ENCODE assay signal across 8 cellular contexts in the genomic region with DNA sequence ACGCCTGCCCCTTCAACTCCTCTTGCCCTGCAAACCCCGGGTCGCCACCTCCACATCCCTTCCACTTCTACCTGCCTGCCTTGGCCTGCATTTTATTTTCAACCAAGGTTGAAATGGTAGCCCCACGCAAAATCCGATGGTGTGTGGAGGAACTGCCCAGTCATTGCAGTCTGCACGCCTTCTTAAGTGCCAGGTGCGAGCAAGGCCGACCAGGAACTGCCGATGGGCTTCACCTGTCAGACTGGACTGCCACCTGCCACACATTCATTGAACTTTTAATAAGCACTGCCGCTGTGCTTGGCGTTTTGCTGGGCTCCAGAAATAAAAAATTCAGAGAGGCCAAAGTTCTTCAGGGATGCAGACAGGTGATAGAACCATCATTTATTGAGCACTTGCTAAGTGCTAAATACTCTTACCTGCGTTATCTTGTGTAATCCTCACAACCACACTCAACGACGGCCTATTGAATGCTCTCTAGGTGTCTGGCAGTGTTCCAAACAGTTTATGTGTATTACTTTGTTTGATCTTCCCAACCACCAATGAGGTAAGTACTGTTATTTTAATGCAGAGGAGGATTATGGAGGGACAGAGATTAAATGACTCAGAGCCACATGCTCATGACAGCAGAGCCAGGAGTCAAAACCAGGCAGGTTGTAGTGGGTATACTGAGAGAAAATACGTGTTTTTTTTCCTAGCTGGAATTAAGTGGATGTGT. TPM values are rescaled to one million over a fixed set of nuclear protein-coding genes. Genes with fewer than 3 reads are reported as not detected.
DNase-seq lines count a peak whose midpoint lies in the region; ATAC-seq and TF ChIP-seq lines count a peak whose summit lies in the region.

No MANE protein-coding gene starts in this region.

- no peak overlapping the region for H2BK5ac ChIP-seq in trophoblast cell (ENCODE audit: low read depth, low read length, poor library complexity)

- intact Hi-C loops in esophagus squamous epithelium (cut with DNase I), result no loop called here

- peak; percentile 31 for ATAC-seq in activated CD8-positive, alpha-beta T cell treated with anti-CD3 and anti-CD28 coated beads, Interleukin-2, amount 10 ng/mL, durations not matched to agents 7 days and 5 days
- ATAC-seq in HG03460 (IDR thresholded peaks at IDR 0.05; ENCODE audit: unreplicated experiment), result no peak

- H3K9me3 ChIP-seq in BE2C (no peaks in the 10 kb centered on the region), esophagus squamous epithelium (no peaks in the 10 kb centered on the region), trophoblast cell (ENCODE audit: insufficient read depth, low read depth, low read length) (no peaks in the 10 kb centered on the region)

- no peaks in the 10 kb centered on the region for H3K27me3 ChIP-seq in BE2C
- no peaks in the 10 kb centered on the region for H3K27me3 ChIP-seq in esophagus squamous epithelium
- H3K27me3 ChIP-seq in trophoblast cell (ENCODE audit: insufficient read depth, low read length), result peaks cover 2% of the 10 kb centered on the region

- peaks cover 18% of the 10 kb centered on the region for H3K4me1 Mint-ChIP-seq in activated CD8-positive, alpha-beta T cell treated with anti-CD3 and anti-CD28 coated beads, Interleukin-2, amount 10 ng/mL, durations not matched to agents 7 days and 5 days (ENCODE audit: low read depth)

- H4K8ac ChIP-seq in trophoblast cell (ENCODE audit: low read depth, low read length), result peak overlapping the region; percentile 66

- H3K4ac ChIP-seq in trophoblast cell (ENCODE audit: low read depth, low read length), result no peak overlapping the region

- no peak overlapping the region for H2AK5ac ChIP-seq in trophoblast cell (ENCODE audit: low read length)

- no peak overlapping the region for H3K18ac ChIP-seq in trophoblast cell (ENCODE audit: low read length)

- CTCF ChIA-PET in activated CD8-positive, alpha-beta T cell treated with anti-CD3 and anti-CD28 coated beads, Interleukin-2, amount 10 ng/mL, durations not matched to agents 7 days and 5 days (lab: Charles Lee), result interaction anchor here (0.9 kb wide), 1 partner anchor 170 kb away, joined by 3 read pairs; no protein-coding TSS in a partner anchor

- TF ChIP-seq CTCF in BE2C (IDR thresholded peaks at IDR 0.05; ENCODE audit: low read depth, low read length) (no peak), esophagus squamous epithelium (IDR thresholded peaks at IDR 0.05) (peak in 2 of 6 experiments; percentile 10 to 19)

- no peaks in the 10 kb centered on the region for H3K36me3 Mint-ChIP-seq in activated CD8-positive, alpha-beta T cell treated with anti-CD3 and anti-CD28 coated beads, Interleukin-2, amount 10 ng/mL, durations not matched to agents 7 days and 5 days (ENCODE audit: low read depth)

- no peak overlapping the region for H4K91ac ChIP-seq in trophoblast cell (ENCODE audit: low read depth, low read length)

- H2AFZ ChIP-seq in trophoblast cell (ENCODE audit: insufficient read depth, low read length, poor library complexity), result peak overlapping the region; percentile 79

- H3K4me3 ChIP-seq in BE2C (ENCODE audit: low read depth, low read length) (peak overlapping the region; percentile 32), esophagus squamous epithelium (peak overlapping the region; percentile 24 to 69 (median 48)), trophoblast cell (ENCODE audit: low read depth, low read length) (peak overlapping the region; percentile 55)

- H3K79me2 ChIP-seq in trophoblast cell (ENCODE audit: control insufficient read depth, insufficient read depth, low read length, poor library complexity), result no peaks in the 10 kb centered on the region

- POLR2A ChIA-PET in activated CD8-positive, alpha-beta T cell treated with anti-CD3 and anti-CD28 coated beads, Interleukin-2, amount 10 ng/mL, durations not matched to agents 7 days and 5 days (lab: Charles Lee), result no interaction called here

- no peaks in the 10 kb centered on the region; the same call in none of the 2 replicates for H3K4me1 ChIP-seq in BE2C
- H3K4me1 ChIP-seq in esophagus squamous epithelium, result peaks cover 7 to 74% (median 15%) of the 10 kb centered on the region in 3 donors
- H3K4me1 ChIP-seq in trophoblast cell (ENCODE audit: control insufficient read depth in 1 of 2, insufficient read depth in 2 of 2, low read length in 2 of 2), result peaks cover 3 to 5% of the 10 kb centered on the region in 2 experiments

- H3K14ac ChIP-seq in trophoblast cell (ENCODE audit: low read length), result no peak overlapping the region

- no peak overlapping the region for H2BK12ac ChIP-seq in trophoblast cell (ENCODE audit: low read length)

- peak overlapping the region; percentile 71 for H3K4me2 ChIP-seq in trophoblast cell (ENCODE audit: low read length)

- peak overlapping the region; percentile 63 for H4K12ac ChIP-seq in trophoblast cell (ENCODE audit: low read depth, low read length)

- H3K27ac ChIP-seq in esophagus squamous epithelium (peak overlapping the region; percentile 72 to 79 (median 75)), trophoblast cell (ENCODE audit: low read depth, low read length) (no peak overlapping the region)

- no peak for TF ChIP-seq POLR2A in esophagus squamous epithelium (IDR thresholded peaks at IDR 0.05)

- H3K36me3 ChIP-seq in BE2C (no peaks in the 10 kb centered on the region), esophagus squamous epithelium (no peaks in the 10 kb centered on the region), trophoblast cell (ENCODE audit: control insufficient read depth in 1 of 2, insufficient read depth in 2 of 2, low read length in 2 of 2) (no peaks in the 10 kb centered on the region)

- 27 to 29% methylated on average over 6 to 9 of the region's 15 CpGs for WGBS in esophagus squamous epithelium, 2 donors
- WGBS in trophoblast cell (ENCODE audit: extremely low coverage, insufficient coverage, insufficient read length), result no CpG with 5 or more reads among the region's 15 CpGs

- no peak overlapping the region for H2BK120ac ChIP-seq in trophoblast cell (ENCODE audit: insufficient read depth, low read length, poor library complexity)

- DNase-seq in BE2C (no peak), NCI-H1436 treated with DMSO at 0.1 percent for 48 hours (lab: John Stamatoyannopoulos, UW) (peak; percentile 43), esophagus squamous epithelium (lab: John Stamatoyannopoulos, UW) (no peak), trophoblast cell (peak in 1 of 2 donors; percentile 10), MV-4-11 (lab: John Stamatoyannopoulos, UW) (no peak), activated gamma-delta T cell treated with Interleukin-2 at 50 U/mL for 16 hours (no peak)
- no peak for DNase-seq in activated CD8-positive, alpha-beta T cell treated with anti-CD3 and anti-CD28 coated beads, Interleukin-2, amount 10 ng/mL, durations not matched to agents 7 days and 5 days

- no peaks in the 10 kb centered on the region for H3K79me1 ChIP-seq in trophoblast cell (ENCODE audit: low read length)

- H3K4me3 Mint-ChIP-seq in activated CD8-positive, alpha-beta T cell treated with anti-CD3 and anti-CD28 coated beads, Interleukin-2, amount 10 ng/mL, durations not matched to agents 7 days and 5 days, result peak overlapping the region; percentile 79

- H3K9me3 Mint-ChIP-seq in activated CD8-positive, alpha-beta T cell treated with anti-CD3 and anti-CD28 coated beads, Interleukin-2, amount 10 ng/mL, durations not matched to agents 7 days and 5 days (ENCODE audit: insufficient read depth), result no peaks in the 10 kb centered on the region

- H3K23ac ChIP-seq in trophoblast cell (ENCODE audit: low read length), result no peak overlapping the region

- peaks cover 12% of the 10 kb centered on the region for H3K27me3 Mint-ChIP-seq in activated CD8-positive, alpha-beta T cell treated with anti-CD3 and anti-CD28 coated beads, Interleukin-2, amount 10 ng/mL, durations not matched to agents 7 days and 5 days (ENCODE audit: low read depth)

- no peak overlapping the region for H3K9ac ChIP-seq in trophoblast cell (ENCODE audit: low read length)

- peak overlapping the region; percentile 86 for H3K27ac Mint-ChIP-seq in activated CD8-positive, alpha-beta T cell treated with anti-CD3 and anti-CD28 coated beads, Interleukin-2, amount 10 ng/mL, durations not matched to agents 7 days and 5 days

RNA-seq across cellular contexts. Expression of a gene that starts 36.2 kb away (rescaled TPM):
- polyA plus RNA-seq in BE2C (2012; ENCODE audit: insufficient read depth, insufficient read length, low read depth), result 4.8 TPM
- total RNA-seq in activated CD8-positive, alpha-beta T cell treated with anti-CD3 and anti-CD28 coated beads, Interleukin-2, amount 10 ng/mL, durations not matched to agents 7 days and 5 days, result under 1 TPM; 0.55 to 0.68 TPM
- total RNA-seq in esophagus squamous epithelium, result 10 to 100 TPM in 1 of 4 donors, 1 to 10 TPM in 3; 1.9 to 14.5 (median 4.1) TPM
- polyA plus RNA-seq in trophoblast cell (2013), result 0.82 and 0.89 TPM in 2 replicates
